Comparison of ENCODE assay signal across 16 cellular contexts in the genomic region with DNA sequence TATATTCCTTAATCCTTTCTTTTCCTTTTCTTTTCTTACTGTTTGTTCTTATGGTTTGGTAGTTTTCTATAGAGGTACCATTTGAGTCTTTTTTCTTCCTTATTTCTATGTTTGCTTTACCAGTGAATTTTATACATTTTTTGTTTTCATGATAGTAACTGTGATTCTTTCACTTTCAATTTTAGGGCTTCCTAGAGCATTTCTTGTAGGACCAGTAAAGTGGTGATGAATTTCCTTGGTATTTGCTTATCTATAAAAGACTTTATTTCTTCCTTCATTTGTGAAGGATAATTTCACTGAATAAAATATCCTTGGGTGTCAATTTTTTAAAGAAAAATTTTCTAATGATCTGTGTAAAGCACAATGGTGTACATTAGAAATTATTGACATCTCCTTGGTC.
"Had no signal": no experiment of that assay in that cellular context is flagged by ENCODE, and none has a peak within 500 bp of the region (broad histone marks: within the 10 kb centered on the region; RNA-seq: fewer than 3 reads in every experiment).

No MANE protein-coding gene starts in this region.

- ATAC-seq: activated T-cell treated with anti-CD3 and anti-CD28 coated beads, Interleukin-2, amount 50 U/mL, for 4 hours; naive thymus-derived CD8-positive, alpha-beta T cell; stimulated activated memory B cell treated with anti-CD40 and anti-IgM and Interleukin-4, amounts not matched to agents 10 μg/mL and 1 μg/mL and 100 μg/mL, for 72 hours; WTC11 had no signal

- H3K4me3 ChIP-seq: adrenal gland, hepatocyte, left ventricle myocardium inferior had no signal

- H3K36me3 Mint-ChIP-seq: naive thymus-derived CD8-positive, alpha-beta T cell; stimulated activated memory B cell treated with anti-CD40 and anti-IgM and Interleukin-4, amounts not matched to agents 10 μg/mL and 1 μg/mL and 100 μg/mL, for 72 hours; WTC11 had no signal

- FAIRE-seq: TTC549 had no signal

- H3K27me3 ChIP-seq: adrenal gland, hepatocyte had no signal

- H3K27me3 Mint-ChIP-seq: activated CD4-positive, alpha-beta memory T cell treated with anti-CD3 and anti-CD28 coated beads, Interleukin-2, amount 10 ng/mL, durations not matched to agents 7 days and 5 days; naive thymus-derived CD8-positive, alpha-beta T cell; stimulated activated memory B cell treated with anti-CD40 and anti-IgM and Interleukin-4, amounts not matched to agents 10 μg/mL and 1 μg/mL and 100 μg/mL, for 72 hours had no signal

- H3K9me3 Mint-ChIP-seq: activated CD4-positive, alpha-beta memory T cell treated with anti-CD3 and anti-CD28 coated beads, Interleukin-2, amount 10 ng/mL, durations not matched to agents 7 days and 5 days; WTC11 had no signal

- H3K4me1 Mint-ChIP-seq: activated CD4-positive, alpha-beta memory T cell treated with anti-CD3 and anti-CD28 coated beads, Interleukin-2, amount 10 ng/mL, durations not matched to agents 7 days and 5 days; stimulated activated memory B cell treated with anti-CD40 and anti-IgM and Interleukin-4, amounts not matched to agents 10 μg/mL and 1 μg/mL and 100 μg/mL, for 72 hours; WTC11 had no signal

- DNase-seq: activated CD4-positive, alpha-beta memory T cell treated with anti-CD3 and anti-CD28 coated beads, Interleukin-2, amount 10 ng/mL, durations not matched to agents 7 days and 5 days; activated CD4-positive, alpha-beta T cell treated with anti-CD3 and anti-CD28 coated beads for 4 hours; activated effector memory CD4-positive, alpha-beta T cell treated with Interleukin-2 at 50 U/mL for 16 hours; activated naive CD4-positive, alpha-beta T cell treated with anti-CD3 and anti-CD28 coated beads, Interleukin-2, amount 50 U/mL, for 16 hours; activated T-cell treated with anti-CD3 and anti-CD28 coated beads, Interleukin-2, amount 50 U/mL, for 4 hours; adrenal gland; caudate nucleus; cortex of kidney; effector memory CD4-positive, alpha-beta T cell; left ventricle myocardium inferior; naive thymus-derived CD8-positive, alpha-beta T cell; stimulated activated CD4-positive, alpha-beta T cell treated with anti-CD3 and anti-CD28 coated beads, Interleukin-2, amount 100 ng/mL, for 48 hours had no signal

- H3K4me3 Mint-ChIP-seq: activated CD4-positive, alpha-beta memory T cell treated with anti-CD3 and anti-CD28 coated beads, Interleukin-2, amount 10 ng/mL, durations not matched to agents 7 days and 5 days; activated T-cell treated with anti-CD3 and anti-CD28 coated beads, Interleukin-2, amount 50 U/mL, for 4 hours; naive thymus-derived CD8-positive, alpha-beta T cell; stimulated activated memory B cell treated with anti-CD40 and anti-IgM and Interleukin-4, amounts not matched to agents 10 μg/mL and 1 μg/mL and 100 μg/mL, for 72 hours; WTC11 had no signal

- H3K9me3 ChIP-seq: adrenal gland had no signal

- H3K27ac Mint-ChIP-seq: activated CD4-positive, alpha-beta memory T cell treated with anti-CD3 and anti-CD28 coated beads, Interleukin-2, amount 10 ng/mL, durations not matched to agents 7 days and 5 days; naive thymus-derived CD8-positive, alpha-beta T cell; stimulated activated memory B cell treated with anti-CD40 and anti-IgM and Interleukin-4, amounts not matched to agents 10 μg/mL and 1 μg/mL and 100 μg/mL, for 72 hours; WTC11 had no signal

- H3K4me1 ChIP-seq: adrenal gland, left ventricle myocardium inferior had no signal

- H3K36me3 ChIP-seq: adrenal gland, left ventricle myocardium inferior had no signal
